In genomic region chr17:40364121-40364861, GRCh38 we compare ENCODE assay signal across 9 cellular contexts. TPM values are rescaled to one million over a fixed set of nuclear protein-coding genes. Genes with fewer than 3 reads are reported as not detected.
DNase-seq lines count a peak whose midpoint lies in the region; ATAC-seq, FAIRE-seq and TF ChIP-seq lines count a peak whose summit lies in the region.
"Had no signal": no experiment of that assay in that cellular context is flagged by ENCODE, and none has a peak within 500 bp of the region (broad histone marks: within the 10 kb centered on the region; RNA-seq: fewer than 3 reads in every experiment).

Gene GJD3, minus strand, starts transcription at chr17:40364737. Its CDS starts 922 bp downstream, at chr17:40363815.

- H3K4me3 Mint-ChIP-seq in activated CD4-positive, alpha-beta T cell treated with anti-CD3 and anti-CD28 coated beads, Interleukin-2, amount 10 ng/mL, durations not matched to agents 24 days and 14 days = peak within 1 kb of the TSS; percentile 83

- no peaks in the 10 kb centered on the region for H3K9me3 Mint-ChIP-seq in activated CD4-positive, alpha-beta T cell treated with anti-CD3 and anti-CD28 coated beads, Interleukin-2, amount 10 ng/mL, durations not matched to agents 24 days and 14 days

- peak within 1 kb of the TSS; percentile 41 to 65 for H3K4me3 ChIP-seq in ascending aorta
- H3K4me3 ChIP-seq in keratinocyte (ENCODE audit: control insufficient read depth in 2 of 3, extremely low read depth in 1 of 3, insufficient read depth in 2 of 3, low read depth in 1 of 3, low read length in 3 of 3) = peak within 1 kb of the TSS in 2 of 3 experiments; percentile 19 to 45
- peak within 1 kb of the TSS; percentile 73 for H3K4me3 ChIP-seq in suprapubic skin

- FAIRE-seq in keratinocyte (lab: Jason Lieb, UNC) = no peak
- FAIRE-seq in HTR-8/SVneo (lab: Jason Lieb, UNC) = no peak

- H3K4me2 ChIP-seq in keratinocyte (ENCODE audit: control insufficient read depth, extremely low read depth, insufficient read depth, low read depth, low read length) = peak within 1 kb of the TSS; percentile 83

- H2AFZ ChIP-seq in keratinocyte (ENCODE audit: control insufficient read depth, low read length) = no peak within 1 kb of the TSS

- H3K27ac ChIP-seq in ascending aorta (no peak within 1 kb of the TSS), keratinocyte (ENCODE audit: control insufficient read depth, insufficient read depth, low read length) (no peak within 1 kb of the TSS), suprapubic skin (no peak within 1 kb of the TSS)

- H3K9me3 ChIP-seq in ascending aorta (no peaks in the 10 kb centered on the region), keratinocyte (ENCODE audit: control insufficient read depth, low read depth, low read length) (no peaks in the 10 kb centered on the region), suprapubic skin (no peaks in the 10 kb centered on the region)

- TF ChIP-seq CTCF in ascending aorta (IDR thresholded peaks at IDR 0.05) (no peak), keratinocyte (optimal IDR thresholded peaks at IDR 0.05 in 1 of 3, IDR thresholded peaks at IDR 0.05 in 1 of 3, conservative IDR thresholded peaks at IDR 0.05 in 1 of 3; ENCODE audit: extremely low read depth in 1 of 3, insufficient read depth in 2 of 3, low read length in 3 of 3) (no peak), suprapubic skin (IDR thresholded peaks at IDR 0.05) (no peak)

- peaks cover 11% of the 10 kb centered on the region for H3K4me1 Mint-ChIP-seq in activated CD4-positive, alpha-beta T cell treated with anti-CD3 and anti-CD28 coated beads, Interleukin-2, amount 10 ng/mL, durations not matched to agents 24 days and 14 days

- peak; percentile 57 for DNase-seq in activated CD4-positive, alpha-beta T cell treated with anti-CD3 and anti-CD28 coated beads, Interleukin-2, amount 10 ng/mL, durations not matched to agents 24 days and 14 days
- DNase-seq in activated CD4-positive, alpha-beta T cell treated with anti-CD3 and anti-CD28 coated beads for 4 hours = no peak
- DNase-seq in ascending aorta (ENCODE audit: low spot score in 2 of 2) (no peak), keratinocyte (ENCODE audit: low read depth, low spot score) (no peak), suprapubic skin (ENCODE audit: low spot score in 2 of 2) (peak in 1 of 2 donors; percentile 56), HTR-8/SVneo (ENCODE audit: insufficient read length, low spot score) (no peak)
- DNase-seq: activated gamma-delta T cell had no signal

- peaks cover 0 to 4% of the 10 kb centered on the region in 2 donors for H3K4me1 ChIP-seq in ascending aorta
- H3K4me1 ChIP-seq in keratinocyte (ENCODE audit: control insufficient read depth, extremely low read depth, insufficient read depth, low read length) = no peaks in the 10 kb centered on the region
- peaks cover 26% of the 10 kb centered on the region for H3K4me1 ChIP-seq in suprapubic skin

- ATAC-seq in HG03378 (IDR thresholded peaks at IDR 0.05; ENCODE audit: unreplicated experiment) (no peak), HG03108 (IDR thresholded peaks at IDR 0.05; ENCODE audit: unreplicated experiment) (no peak)

- H3K36me3 ChIP-seq in ascending aorta (no peaks in the 10 kb centered on the region), keratinocyte (ENCODE audit: control insufficient read depth in 2 of 2, extremely low read depth in 1 of 2, insufficient read depth in 2 of 2, low read length in 2 of 2) (no peaks in the 10 kb centered on the region), suprapubic skin (no peaks in the 10 kb centered on the region)

- intact Hi-C loops in activated CD4-positive, alpha-beta T cell treated with anti-CD3 and anti-CD28 coated beads, Interleukin-2, amount 10 ng/mL, durations not matched to agents 24 days and 14 days (cut with micrococcal nuclease) = loop anchor here (5.0 kb wide), 1 partner anchor 38 kb away; no protein-coding TSS in a partner anchor
- intact Hi-C loops in ascending aorta (cut with DNase I) = no loop called here

- peak within 1 kb of the TSS; percentile 61 for H3K27ac Mint-ChIP-seq in activated CD4-positive, alpha-beta T cell treated with anti-CD3 and anti-CD28 coated beads, Interleukin-2, amount 10 ng/mL, durations not matched to agents 24 days and 14 days

- peaks cover 7% of the 10 kb centered on the region for H3K36me3 Mint-ChIP-seq in activated CD4-positive, alpha-beta T cell treated with anti-CD3 and anti-CD28 coated beads, Interleukin-2, amount 10 ng/mL, durations not matched to agents 24 days and 14 days (ENCODE audit: low read depth)

- H3K9me1 ChIP-seq in keratinocyte (ENCODE audit: control insufficient read depth, extremely low read depth, insufficient read depth, low read length) = no peaks in the 10 kb centered on the region

- no peak for TF ChIP-seq EP300 in suprapubic skin (IDR thresholded peaks at IDR 0.05)

- H3K79me2 ChIP-seq in keratinocyte (ENCODE audit: control insufficient read depth, insufficient read depth, low read length) = no peaks in the 10 kb centered on the region

- no peak within 1 kb of the TSS for H3K9ac ChIP-seq in keratinocyte (ENCODE audit: control insufficient read depth, extremely low read depth, insufficient read depth, low read length)

- 56% methylated on average over 13 of the region's 22 CpGs for WGBS in suprapubic skin

- no peaks in the 10 kb centered on the region for H3K27me3 ChIP-seq in ascending aorta
- no peaks in the 10 kb centered on the region for H3K27me3 ChIP-seq in keratinocyte (ENCODE audit: control insufficient read depth, extremely low read depth, insufficient read depth, low read length)
- no peaks in the 10 kb centered on the region for H3K27me3 ChIP-seq in suprapubic skin

- H3K27me3 Mint-ChIP-seq in activated CD4-positive, alpha-beta T cell treated with anti-CD3 and anti-CD28 coated beads, Interleukin-2, amount 10 ng/mL, durations not matched to agents 24 days and 14 days = no peaks in the 10 kb centered on the region

- H4K20me1 ChIP-seq in keratinocyte (ENCODE audit: control insufficient read depth, extremely low read depth, insufficient read depth, low read length) = no peaks in the 10 kb centered on the region

- TF ChIP-seq POLR2A in suprapubic skin (IDR thresholded peaks at IDR 0.05) = no peak

- dilution Hi-C loops in keratinocyte (cut with MboI; ENCODE audit: extremely low pct_ligation_motif_present, low sequenced_read_pairs) = loop anchor here (5.0 kb wide), 1 partner anchor 62 kb away; no protein-coding TSS in a partner anchor

RNA-seq across cellular contexts. Expression of gene GJD3, which starts in this region (rescaled TPM):
- total RNA-seq in activated CD4-positive, alpha-beta T cell treated with anti-CD3 and anti-CD28 coated beads, Interleukin-2, amount 10 ng/mL, durations not matched to agents 24 days and 14 days = 0.23 and 0.38 TPM in 2 replicates
- total RNA-seq in ascending aorta (not detected), suprapubic skin (1 to 10 TPM in 1 of 4 donors, not detected in 3; 2.1 TPM)
- not detected in 3 replicates for polyA plus RNA-seq in keratinocyte
- not detected for polyA plus RNA-seq in keratinocyte (2011; ENCODE audit: low read depth)
- polyA plus RNA-seq in keratinocyte (2011; cell fraction: cytosol; rRNA removed) = not detected in 2 replicates
- polyA plus RNA-seq in keratinocyte (2011; cell fraction: nucleus; rRNA removed) = not detected in 2 replicates
- polyA plus RNA-seq in keratinocyte (2012; ENCODE audit: low replicate concordance) = not detected in 2 replicates
- not detected in 3 replicates for polyA minus RNA-seq in keratinocyte
- polyA minus RNA-seq in keratinocyte (2011; cell fraction: cytosol; rRNA and poly(A)+ RNA removed) = not detected
- polyA minus RNA-seq in keratinocyte (2011; cell fraction: nucleus; rRNA and poly(A)+ RNA removed) = not detected in 2 replicates

Comparison
In these comparisons a context has a peak if more than half of its experiments do, and no peak if none do; other contexts are left out.
1. Peak in DNase-seq in activated CD4-positive, alpha-beta T cell treated with anti-CD3 and anti-CD28 coated beads, Interleukin-2, amount 10 ng/mL, durations not matched to agents 24 days and 14 days; RNA of the gene not detected or under 1 TPM.